Comparison of ENCODE assay signal across 2 cellular contexts in genomic region chr9:129235931-129236331, GRCh38.
A peak's percentile ranks its signal among the peaks of the same experiment; 100 is the strongest.
TF ChIP-seq lines count a peak whose summit lies in the region.

No MANE protein-coding gene starts in this region.

TF ChIP-seq in IMR-90, 13 proteins besides CTCF, POLR2A, EP300 and RAD21:
- no peak for TF ChIP-seq CEBPB (IDR thresholded peaks at IDR 0.05; ENCODE audit: low read depth, low read length)
- no peak for TF ChIP-seq SMC3 (IDR thresholded peaks at IDR 0.05; ENCODE audit: low read depth, low read length)
- TF ChIP-seq MXI1 (IDR thresholded peaks at IDR 0.05; ENCODE audit: borderline replicate concordance, low read depth, low read length) = no peak
- no peak for TF ChIP-seq RCOR1 (IDR thresholded peaks at IDR 0.05; ENCODE audit: insufficient replicate concordance, low read length)

TF ChIP-seq in GM12878, 131 proteins besides CTCF, POLR2A, EP300 and RAD21:
- peak; percentile 84 to 89 for TF ChIP-seq BHLHE40 (IDR thresholded peaks at IDR 0.05; ENCODE audit: borderline replicate concordance in 1 of 2, low read depth in 2 of 2, low read length in 1 of 2)
- TF ChIP-seq, protein P1, sequence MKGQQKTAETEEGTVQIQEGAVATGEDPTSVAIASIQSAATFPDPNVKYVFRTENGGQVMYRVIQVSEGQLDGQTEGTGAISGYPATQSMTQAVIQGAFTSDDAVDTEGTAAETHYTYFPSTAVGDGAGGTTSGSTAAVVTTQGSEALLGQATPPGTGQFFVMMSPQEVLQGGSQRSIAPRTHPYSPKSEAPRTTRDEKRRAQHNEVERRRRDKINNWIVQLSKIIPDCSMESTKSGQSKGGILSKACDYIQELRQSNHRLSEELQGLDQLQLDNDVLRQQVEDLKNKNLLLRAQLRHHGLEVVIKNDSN (IDR thresholded peaks at IDR 0.05; ENCODE audit: borderline replicate concordance, extremely low read length, insufficient read depth, low read depth, low read length) = peak; percentile 1
- TF ChIP-seq ZNF24 (IDR thresholded peaks at IDR 0.05) = peak; percentile 68
- no peak for TF ChIP-seq NFYA (IDR thresholded peaks at IDR 0.05; ENCODE audit: borderline replicate concordance, low read depth, low read length)
- no peak for TF ChIP-seq RCOR1 (conservative IDR thresholded peaks at IDR 0.05; ENCODE audit: low read depth, low read length)
- TF ChIP-seq CUX1 (IDR thresholded peaks at IDR 0.05; ENCODE audit: insufficient replicate concordance, low read depth, low read length) = no peak
- 0 out of 2 replicates have a peak, but pooled peaks have one; percentile 66 for TF ChIP-seq TCF3 (IDR thresholded peaks at IDR 0.05; ENCODE audit: borderline replicate concordance, insufficient read depth, low read depth, low read length)
- peak; percentile 59 for TF ChIP-seq RUNX3 (IDR thresholded peaks at IDR 0.05; ENCODE audit: low read length)
